Comparison of ENCODE assay signal across 21 cellular contexts in genomic region chr1:2624735-2625300, GRCh38.
"Had no signal": no experiment of that assay in that cellular context is flagged by ENCODE, and none has a peak within 500 bp of the region (broad histone marks: within the 10 kb centered on the region; RNA-seq: fewer than 3 reads in every experiment).

No MANE protein-coding gene starts in this region.

- H3K27ac Mint-ChIP-seq: effector memory CD8-positive, alpha-beta T cell; naive thymus-derived CD4-positive, alpha-beta T cell; nephron; neural progenitor cell; stimulated activated naive B cell treated with anti-CD40 and anti-IgM and Interleukin-4, amounts not matched to agents 10 μg/mL and 1 μg/mL and 100 μg/mL, for 72 hours; stimulated activated naive CD8-positive, alpha-beta T cell treated with anti-CD3 and anti-CD28 coated beads, Interleukin-15, Interleukin-2, amounts not matched to agents 100 ng/mL and 50 ng/mL, for 24 hours had no signal

- ATAC-seq: effector memory CD8-positive, alpha-beta T cell; heart right ventricle; naive thymus-derived CD4-positive, alpha-beta T cell; right cardiac atrium; stimulated activated naive B cell treated with anti-CD40 and anti-IgM and Interleukin-4, amounts not matched to agents 10 μg/mL and 1 μg/mL and 100 μg/mL, for 72 hours had no signal

- DNase-seq: cortex of kidney; effector memory CD8-positive, alpha-beta T cell; erythroblast; esophagus squamous epithelium; foreskin melanocyte; glutamatergic neuron; heart right ventricle; hippocampal formation; kidney glomerular epithelial cell; mesenchymal stem cell; midbrain; naive thymus-derived CD4-positive, alpha-beta T cell; right cardiac atrium; small intestine; stimulated activated CD4-positive, alpha-beta T cell treated with anti-CD3 and anti-CD28 coated beads, Interleukin-15, amount 100 ng/mL, for 24 hours; stimulated activated CD4-positive, alpha-beta T cell treated with anti-CD3 and anti-CD28 coated beads, Interleukin-2, amount 100 ng/mL, for 48 hours; stimulated activated naive B cell treated with anti-CD40 and anti-IgM and Interleukin-4, amounts not matched to agents 10 μg/mL and 1 μg/mL and 100 μg/mL, for 72 hours; transverse colon had no signal

- H3K36me3 Mint-ChIP-seq: neural progenitor cell had no signal

- H3K9me3 Mint-ChIP-seq: effector memory CD8-positive, alpha-beta T cell had no signal

- H3K4me1 Mint-ChIP-seq: nephron had no signal

- H3K4me3 Mint-ChIP-seq: effector memory CD8-positive, alpha-beta T cell; naive thymus-derived CD4-positive, alpha-beta T cell; nephron; neural progenitor cell; stimulated activated naive B cell treated with anti-CD40 and anti-IgM and Interleukin-4, amounts not matched to agents 10 μg/mL and 1 μg/mL and 100 μg/mL, for 72 hours; stimulated activated naive CD8-positive, alpha-beta T cell treated with anti-CD3 and anti-CD28 coated beads, Interleukin-15, Interleukin-2, amounts not matched to agents 100 ng/mL and 50 ng/mL, for 24 hours had no signal
